18 cellular contexts compared by ENCODE assay signal in the genomic region with DNA sequence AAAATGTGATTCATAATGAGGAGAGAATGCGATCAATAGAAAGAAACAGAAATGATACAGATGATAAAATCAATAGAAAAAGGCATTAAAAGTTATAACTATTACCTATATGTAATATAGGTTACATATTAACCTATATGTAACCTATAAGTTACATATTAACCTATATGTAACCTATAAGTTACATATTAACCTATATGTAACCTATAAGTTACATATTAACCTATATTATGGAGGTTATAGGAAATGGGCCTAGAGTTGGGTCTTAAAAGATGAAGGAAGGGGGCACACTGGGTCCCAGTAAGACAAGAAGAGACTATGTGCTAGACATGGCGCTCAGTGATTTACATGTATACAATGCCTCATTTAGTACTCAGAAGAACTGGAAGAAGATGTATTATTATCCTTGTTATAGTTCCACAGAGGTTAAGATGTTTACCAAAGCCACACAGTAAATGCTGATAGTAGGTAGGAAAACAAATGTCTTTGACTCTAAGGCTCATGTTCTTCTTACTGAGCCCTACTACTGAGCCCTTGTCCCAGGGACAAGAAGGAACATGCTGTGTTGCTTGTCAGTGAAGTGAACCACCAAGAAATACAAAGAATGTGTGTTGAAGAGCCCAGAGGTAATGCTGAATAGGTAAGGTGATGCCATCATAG.
A peak's percentile ranks its signal among the peaks of the same experiment; 100 is the strongest.
DNase-seq lines count a peak whose midpoint lies in the region; ATAC-seq and TF ChIP-seq lines count a peak whose summit lies in the region.
"Had no signal": no experiment of that assay in that cellular context is flagged by ENCODE, and none has a peak within 500 bp of the region (broad histone marks: within the 10 kb centered on the region; RNA-seq: fewer than 3 reads in every experiment).

No MANE protein-coding gene starts in this region.

- H3K27ac ChIP-seq in hepatocyte (peak overlapping the region; percentile 8), brain microvascular endothelial cell (no peak overlapping the region)

- H3K4me1 ChIP-seq in hepatocyte (ENCODE audit: insufficient read depth) (peaks cover 11% of the 10 kb centered on the region), mucosa of descending colon (ENCODE audit: low read depth) (peaks cover 3% of the 10 kb centered on the region)
- H3K4me1 ChIP-seq: BE2C had no signal

- DNase-seq in DMS53 (lab: John Stamatoyannopoulos, UW) (peak; percentile 65), NCI-H526 treated with DMSO at 0.1 percent for 48 hours (lab: John Stamatoyannopoulos, UW) (peak; percentile 2), hepatocyte (ENCODE audit: low spot score) (no peak), mucosa of descending colon (peak in 1 of 3 donors; percentile 17), putamen (ENCODE audit: low spot score) (no peak), brain microvascular endothelial cell (no peak), AG20443 (ENCODE audit: low spot score) (no peak)
- DNase-seq: BE2C; C1 segment of cervical spinal cord; CD4-positive, CD25-positive, alpha-beta regulatory T cell; CD8-positive, alpha-beta memory T cell; COR-L47; DMS 273 treated with DMSO at 0.1 percent for 48 hours; DMS79; GF-D8; HCEC 1CT; KBM-7 had no signal

- no peak overlapping the region for H2AFZ ChIP-seq in hepatocyte

- H3K4me2 ChIP-seq in hepatocyte, result no peak overlapping the region

- H3K36me3 ChIP-seq in hepatocyte (replicated peaks; ENCODE audit: insufficient read depth, low read depth) (no peaks in the 10 kb centered on the region), mucosa of descending colon (ENCODE audit: low read depth) (no peaks in the 10 kb centered on the region), brain microvascular endothelial cell (replicated peaks) (no peaks in the 10 kb centered on the region)
- H3K36me3 ChIP-seq: BE2C had no signal

- WGBS in hepatocyte (ENCODE audit: low lambda C conversion rate, missing lambda C conversion rate), result 91% methylated on average over 2 of the region's 2 CpGs

- H3K9me3 ChIP-seq in hepatocyte (ENCODE audit: low read depth) (no peaks in the 10 kb centered on the region), mucosa of descending colon (peaks cover 9% of the 10 kb centered on the region)
- H3K9me3 ChIP-seq: BE2C had no signal

- no peak for TF ChIP-seq CTCF in hepatocyte (IDR thresholded peaks at IDR 0.05; ENCODE audit: poor library complexity)
- TF ChIP-seq CTCF in mucosa of descending colon (IDR thresholded peaks at IDR 0.05), result no peak
- TF ChIP-seq CTCF in brain microvascular endothelial cell (IDR thresholded peaks at IDR 0.05; ENCODE audit: low read depth, low read length, missing control alignments), result no peak

- H3K4me3 ChIP-seq in hepatocyte, result no peak overlapping the region
- H3K4me3 ChIP-seq in mucosa of descending colon, result no peak overlapping the region
- no peak overlapping the region for H3K4me3 ChIP-seq in brain microvascular endothelial cell (ENCODE audit: low read depth, low read length)

- H4K20me1 ChIP-seq in hepatocyte (ENCODE audit: insufficient read depth, poor library complexity, severe bottlenecking), result no peaks in the 10 kb centered on the region

- H3K79me2 ChIP-seq in hepatocyte, result no peaks in the 10 kb centered on the region

- no peaks in the 10 kb centered on the region for H3K27me3 ChIP-seq in hepatocyte
- H3K27me3 ChIP-seq in brain microvascular endothelial cell (replicated peaks), result no peaks in the 10 kb centered on the region
- H3K27me3 ChIP-seq: BE2C had no signal

- intact Hi-C loops in mucosa of descending colon (cut with DNase I, micrococcal nuclease), result no loop called here

- H3K9me2 ChIP-seq in hepatocyte (replicated peaks; ENCODE audit: insufficient read depth), result no peaks in the 10 kb centered on the region

- peak; percentile 69 for ATAC-seq in mucosa of descending colon
- ATAC-seq: HepG2 had no signal

- in situ Hi-C loops in brain microvascular endothelial cell (cut with HindIII; ENCODE audit: low pct_ligation_motif_present, low sequenced_read_pairs), result no loop called here

Comparison
In these comparisons a context has a peak if more than half of its experiments do, and no peak if none do; other contexts are left out.
1. DNase-seq: peak in DMS53 (single experiment) and NCI-H526 treated with DMSO at 0.1 percent for 48 hours (single experiment); none in hepatocyte (single experiment), putamen (single experiment), brain microvascular endothelial cell (single experiment) and AG20443 (single experiment).